8 cellular contexts compared by ENCODE assay signal in genomic region chr5:10863763-10864383, GRCh38.
DNase-seq lines count a peak whose midpoint lies in the region; ATAC-seq and TF ChIP-seq lines count a peak whose summit lies in the region.

No MANE protein-coding gene starts in this region.

- TF ChIP-seq POLR2A in GM18505 (IDR thresholded peaks at IDR 0.05; ENCODE audit: borderline replicate concordance, extremely low read depth, insufficient read depth, insufficient read length) (no peak), tibial nerve (IDR thresholded peaks at IDR 0.05) (no peak)

- H3K4me3 Mint-ChIP-seq in activated CD4-positive, alpha-beta memory T cell treated with anti-CD3 and anti-CD28 coated beads, Interleukin-2, amount 10 ng/mL, durations not matched to agents 7 days and 5 days, result no peak overlapping the region
- H3K4me3 Mint-ChIP-seq in endothelial cell (ENCODE audit: unreplicated experiment), result no peak overlapping the region
- no peak overlapping the region for H3K4me3 Mint-ChIP-seq in natural killer cell

- no peaks in the 10 kb centered on the region for H3K9me3 Mint-ChIP-seq in activated CD4-positive, alpha-beta memory T cell treated with anti-CD3 and anti-CD28 coated beads, Interleukin-2, amount 10 ng/mL, durations not matched to agents 7 days and 5 days
- H3K9me3 Mint-ChIP-seq in endothelial cell (ENCODE audit: unreplicated experiment) (no peaks in the 10 kb centered on the region), natural killer cell (no peaks in the 10 kb centered on the region)

- no peak overlapping the region for H3K4me3 ChIP-seq in tibial nerve

- H3K27me3 ChIP-seq in tibial nerve, result no peaks in the 10 kb centered on the region

- no peak overlapping the region for H3K27ac ChIP-seq in tibial nerve

- H3K27ac Mint-ChIP-seq in activated CD4-positive, alpha-beta memory T cell treated with anti-CD3 and anti-CD28 coated beads, Interleukin-2, amount 10 ng/mL, durations not matched to agents 7 days and 5 days, result no peak overlapping the region
- H3K27ac Mint-ChIP-seq in endothelial cell (ENCODE audit: unreplicated experiment) (no peak overlapping the region), natural killer cell (no peak overlapping the region)

- no peaks in the 10 kb centered on the region for H3K36me3 Mint-ChIP-seq in activated CD4-positive, alpha-beta memory T cell treated with anti-CD3 and anti-CD28 coated beads, Interleukin-2, amount 10 ng/mL, durations not matched to agents 7 days and 5 days (ENCODE audit: low read depth)
- H3K36me3 Mint-ChIP-seq in endothelial cell (ENCODE audit: low read depth, unreplicated experiment) (no peaks in the 10 kb centered on the region), natural killer cell (no peaks in the 10 kb centered on the region)

- intact Hi-C loops in natural killer cell (cut with micrococcal nuclease), result loop anchor here (10.0 kb wide), 2 partner anchors 501 to 861 kb away; no protein-coding TSS in a partner anchor

- ATAC-seq in GM18505 (IDR thresholded peaks at IDR 0.05; ENCODE audit: unreplicated experiment), result peak; percentile 86
- peak; percentile 94 for ATAC-seq in HG02885 (IDR thresholded peaks at IDR 0.05; ENCODE audit: poor library complexity, unreplicated experiment)
- ATAC-seq in natural killer cell, result peak; percentile 72 to 91 (median 77)

- H3K4me1 Mint-ChIP-seq in activated CD4-positive, alpha-beta memory T cell treated with anti-CD3 and anti-CD28 coated beads, Interleukin-2, amount 10 ng/mL, durations not matched to agents 7 days and 5 days, result no peaks in the 10 kb centered on the region
- H3K4me1 Mint-ChIP-seq in endothelial cell (ENCODE audit: unreplicated experiment) (no peaks in the 10 kb centered on the region), natural killer cell (peaks cover 0 to 4% of the 10 kb centered on the region in 2 donors)

- H3K36me3 ChIP-seq in tibial nerve, result no peaks in the 10 kb centered on the region

- CTCF ChIA-PET in activated CD4-positive, alpha-beta memory T cell treated with anti-CD3 and anti-CD28 coated beads, Interleukin-2, amount 10 ng/mL, durations not matched to agents 7 days and 5 days (lab: Charles Lee), result interaction anchor here (0.8 to 1.2 kb wide), 6 partner anchors 12 to 1561 kb away, joined by 3 to 6 read pairs (median 4); no protein-coding TSS in a partner anchor

- POLR2A ChIA-PET in activated CD4-positive, alpha-beta memory T cell treated with anti-CD3 and anti-CD28 coated beads, Interleukin-2, amount 10 ng/mL, durations not matched to agents 7 days and 5 days (lab: Charles Lee), result no interaction called here

- peak; percentile 87 for TF ChIP-seq CTCF in endothelial cell (IDR thresholded peaks at IDR 0.05; ENCODE audit: unreplicated experiment)
- peak; percentile 84 for TF ChIP-seq CTCF in natural killer cell (IDR thresholded peaks at IDR 0.05)
- TF ChIP-seq CTCF in tibial nerve (IDR thresholded peaks at IDR 0.05), result peak; percentile 34 to 55 (median 46)

- no peaks in the 10 kb centered on the region for H3K9me3 ChIP-seq in tibial nerve

- peak; percentile 73 for DNase-seq in AG08395 (ENCODE audit: low spot score)
- DNase-seq in NCI-H446 treated with DMSO at 0.1 percent for 48 hours (lab: John Stamatoyannopoulos, UW), result peak; percentile 53
- DNase-seq in activated CD4-positive, alpha-beta memory T cell treated with anti-CD3 and anti-CD28 coated beads, Interleukin-2, amount 10 ng/mL, durations not matched to agents 7 days and 5 days, result peak; percentile 52
- peak; percentile 83 for DNase-seq in endothelial cell (ENCODE audit: low spot score)
- DNase-seq in natural killer cell, result peak; percentile 45
- peak in 1 of 2 donors; percentile 43 for DNase-seq in tibial nerve (ENCODE audit: low spot score in 2 of 2)

- H3K4me1 ChIP-seq in tibial nerve, result no peaks in the 10 kb centered on the region

- 66 to 68% methylated on average over 15 of the region's 15 CpGs for WGBS in tibial nerve, 2 donors

- peaks cover 9% of the 10 kb centered on the region for H3K27me3 Mint-ChIP-seq in activated CD4-positive, alpha-beta memory T cell treated with anti-CD3 and anti-CD28 coated beads, Interleukin-2, amount 10 ng/mL, durations not matched to agents 7 days and 5 days
- no peaks in the 10 kb centered on the region for H3K27me3 Mint-ChIP-seq in endothelial cell (ENCODE audit: unreplicated experiment)
- H3K27me3 Mint-ChIP-seq in natural killer cell (ENCODE audit: low read depth in 2 of 2), result peaks cover 3 to 7% of the 10 kb centered on the region in 2 donors

- no peak for TF ChIP-seq EP300 in tibial nerve (IDR thresholded peaks at IDR 0.05)
